In genomic region chr1:220182081-220182480, GRCh38 we compare ENCODE assay signal across 18 cellular contexts.
DNase-seq lines count a peak whose midpoint lies in the region; ATAC-seq, FAIRE-seq and TF ChIP-seq lines count a peak whose summit lies in the region.
"Had no signal": no experiment of that assay in that cellular context is flagged by ENCODE, and none has a peak within 500 bp of the region (broad histone marks: within the 10 kb centered on the region; RNA-seq: fewer than 3 reads in every experiment).

No MANE protein-coding gene starts in this region.

- peaks cover 50% of the 10 kb centered on the region for H3K36me3 ChIP-seq in CD4-positive, CD25-positive, alpha-beta regulatory T cell (ENCODE audit: control insufficient read depth, insufficient read depth, low read length)
- peaks cover 12% of the 10 kb centered on the region for H3K36me3 ChIP-seq in astrocyte (ENCODE audit: insufficient read depth, low read length)
- peaks cover 0 to 3% of the 10 kb centered on the region in 2 experiments for H3K36me3 ChIP-seq in endothelial cell of umbilical vein (ENCODE audit: control insufficient read depth in 2 of 2, extremely low read depth in 1 of 2, insufficient read depth in 2 of 2, low read length in 2 of 2)

- peak overlapping the region; percentile 15 to 63 (median 56) for H3K27ac Mint-ChIP-seq in CD4-positive, CD25-positive, alpha-beta regulatory T cell
- no peak overlapping the region for H3K27ac Mint-ChIP-seq in astrocyte (ENCODE audit: unreplicated experiment)
- H3K27ac Mint-ChIP-seq in progenitor cell of endocrine pancreas: peak overlapping the region; percentile 9
- H3K27ac Mint-ChIP-seq in activated CD4-positive, alpha-beta memory T cell treated with anti-CD3 and anti-CD28 coated beads for 36 hours: no peak overlapping the region

- peaks cover 2% of the 10 kb centered on the region for H4K20me1 ChIP-seq in astrocyte (ENCODE audit: insufficient read depth, low read length)
- peaks cover 2% of the 10 kb centered on the region for H4K20me1 ChIP-seq in endothelial cell of umbilical vein (replicated peaks; ENCODE audit: control insufficient read depth, extremely low read depth, insufficient read depth, low read length)

- H3K27me3 Mint-ChIP-seq in CD4-positive, CD25-positive, alpha-beta regulatory T cell: no peaks in the 10 kb centered on the region
- H3K27me3 Mint-ChIP-seq in astrocyte (ENCODE audit: low read depth, unreplicated experiment): no peaks in the 10 kb centered on the region
- no peaks in the 10 kb centered on the region for H3K27me3 Mint-ChIP-seq in progenitor cell of endocrine pancreas
- H3K27me3 Mint-ChIP-seq in activated CD4-positive, alpha-beta memory T cell treated with anti-CD3 and anti-CD28 coated beads for 36 hours: no peaks in the 10 kb centered on the region

- H3K4me1 Mint-ChIP-seq in CD4-positive, CD25-positive, alpha-beta regulatory T cell: peaks cover 8 to 16% (median 12%) of the 10 kb centered on the region in 4 donors
- H3K4me1 Mint-ChIP-seq in astrocyte (ENCODE audit: low read depth, unreplicated experiment): peaks cover 4% of the 10 kb centered on the region
- H3K4me1 Mint-ChIP-seq in progenitor cell of endocrine pancreas (ENCODE audit: low read depth): no peaks in the 10 kb centered on the region
- H3K4me1 Mint-ChIP-seq in activated CD4-positive, alpha-beta memory T cell treated with anti-CD3 and anti-CD28 coated beads for 36 hours (ENCODE audit: low read depth): no peaks in the 10 kb centered on the region

- POLR2A ChIA-PET in endothelial cell of umbilical vein (lab: Charles Lee): no interaction called here
- POLR2A ChIA-PET in activated CD4-positive, alpha-beta memory T cell treated with anti-CD3 and anti-CD28 coated beads for 36 hours (lab: Charles Lee): no interaction called here

- no TSS peak for BruUV-seq in endothelial cell of umbilical vein (replicated peaks; lab: Mats Ljungman, UMichigan)

- H2AFZ ChIP-seq in astrocyte (ENCODE audit: low read depth, low read length) (no peak overlapping the region), endothelial cell of umbilical vein (ENCODE audit: low read depth, low read length) (no peak overlapping the region)

- H3K4me2 ChIP-seq in astrocyte (ENCODE audit: low read length) (peak overlapping the region; percentile 58), endothelial cell of umbilical vein (ENCODE audit: insufficient read depth, low read length) (no peak overlapping the region)
- H3K4me2 ChIP-seq: KMS-11 had no signal

- H3K4me1 ChIP-seq in CD4-positive, CD25-positive, alpha-beta regulatory T cell (ENCODE audit: control insufficient read depth, insufficient read depth, low read length, poor library complexity, severe bottlenecking): no peaks in the 10 kb centered on the region
- H3K4me1 ChIP-seq in astrocyte (ENCODE audit: insufficient read depth, low read length) (no peaks in the 10 kb centered on the region), endothelial cell of umbilical vein (ENCODE audit: control insufficient read depth, extremely low read depth, insufficient read depth, low read length) (peaks cover 5% of the 10 kb centered on the region)

- CTCF ChIA-PET in endothelial cell of umbilical vein (lab: Charles Lee): interaction anchor here (1.8 kb wide), 1 partner anchor 13 kb away, joined by 3 read pairs; no protein-coding TSS in a partner anchor
- CTCF ChIA-PET in activated CD4-positive, alpha-beta memory T cell treated with anti-CD3 and anti-CD28 coated beads for 36 hours (lab: Charles Lee): no interaction called here

- H3K27ac ChIP-seq in CD4-positive, CD25-positive, alpha-beta regulatory T cell (ENCODE audit: insufficient read depth, low read length, poor library complexity, severe bottlenecking): no peak overlapping the region
- H3K27ac ChIP-seq in astrocyte (ENCODE audit: low read depth, low read length) (peak overlapping the region; percentile 56), endothelial cell of umbilical vein (ENCODE audit: insufficient read depth, low read depth, low read length) (no peak overlapping the region)
- H3K27ac ChIP-seq: C4-2B, KMS-11 had no signal

- H3K9me1 ChIP-seq in endothelial cell of umbilical vein (replicated peaks; ENCODE audit: control insufficient read depth, extremely low read depth, insufficient read depth, low read length): no peaks in the 10 kb centered on the region

- no peak for DNase-seq in CD4-positive, CD25-positive, alpha-beta regulatory T cell
- no peak for DNase-seq in astrocyte (ENCODE audit: low read depth)
- DNase-seq in endothelial cell of umbilical vein (ENCODE audit: low read depth, low spot score): peak; percentile 27
- DNase-seq in progenitor cell of endocrine pancreas (ENCODE audit: low spot score, unreplicated experiment): no peak
- no peak for DNase-seq in NCI-H1694 (lab: John Stamatoyannopoulos, UW)
- DNase-seq in GM12891 (ENCODE audit: insufficient read length, low spot score): no peak
- DNase-seq in stimulated activated naive CD4-positive, alpha-beta T cell treated with Interleukin-2 at 50 U/mL for 16 hours (lab: John Stamatoyannopoulos, UW): no peak
- DNase-seq in activated CD4-positive, alpha-beta memory T cell treated with anti-CD3 and anti-CD28 coated beads for 36 hours: no peak
- DNase-seq: NCI-H1105, NCI-H146, NCI-H2029 treated with DMSO at 0.1 percent for 48 hours, NCI-H524 treated with DMSO at 0.1 percent for 48 hours, NCI-H82, SIG-M5 had no signal

- dilution Hi-C loops in endothelial cell of umbilical vein (cut with MboI; ENCODE audit: extremely low pct_ligation_motif_present, low sequenced_read_pairs): no loop called here

- H3K4me3 ChIP-seq in CD4-positive, CD25-positive, alpha-beta regulatory T cell (ENCODE audit: low read depth, low read length): no peak overlapping the region
- no peak overlapping the region for H3K4me3 ChIP-seq in astrocyte (ENCODE audit: insufficient read depth, low read depth, low read length)
- no peak overlapping the region for H3K4me3 ChIP-seq in endothelial cell of umbilical vein (replicated peaks in 1 of 3; ENCODE audit: insufficient read depth in 1 of 3, low read depth in 1 of 3, low read length in 3 of 3)

- FAIRE-seq in astrocyte (lab: Jason Lieb, UNC): no peak
- FAIRE-seq in endothelial cell of umbilical vein (lab: Jason Lieb, UNC): no peak
- FAIRE-seq in GM12891 (lab: Jason Lieb, UNC): no peak
- FAIRE-seq: H54 had no signal

- TF ChIP-seq CTCF in astrocyte (IDR thresholded peaks at IDR 0.05; ENCODE audit: insufficient read depth, low read depth, low read length): no peak
- no peak for TF ChIP-seq CTCF in endothelial cell of umbilical vein (IDR thresholded peaks at IDR 0.05; ENCODE audit: extremely low read depth in 1 of 2, insufficient read depth in 1 of 2, low read depth in 1 of 2, low read length in 2 of 2)
- TF ChIP-seq CTCF in progenitor cell of endocrine pancreas (IDR thresholded peaks at IDR 0.05; ENCODE audit: unreplicated experiment): no peak

- H3K9me3 ChIP-seq in CD4-positive, CD25-positive, alpha-beta regulatory T cell (ENCODE audit: control insufficient read depth in 2 of 2, low read length in 2 of 2): no peaks in the 10 kb centered on the region
- H3K9me3 ChIP-seq in astrocyte (ENCODE audit: insufficient read depth, low read depth, low read length) (no peaks in the 10 kb centered on the region), endothelial cell of umbilical vein (replicated peaks; ENCODE audit: control insufficient read depth, insufficient read depth, low read length) (no peaks in the 10 kb centered on the region)

- H3K9me3 Mint-ChIP-seq in CD4-positive, CD25-positive, alpha-beta regulatory T cell: peaks cover 0 to 2% (median 0%) of the 10 kb centered on the region in 7 donors
- no peaks in the 10 kb centered on the region for H3K9me3 Mint-ChIP-seq in astrocyte (ENCODE audit: unreplicated experiment)
- H3K9me3 Mint-ChIP-seq in progenitor cell of endocrine pancreas (ENCODE audit: low read depth): peaks cover 4% of the 10 kb centered on the region
- no peaks in the 10 kb centered on the region for H3K9me3 Mint-ChIP-seq in activated CD4-positive, alpha-beta memory T cell treated with anti-CD3 and anti-CD28 coated beads for 36 hours

- TF ChIP-seq POLR2A in endothelial cell of umbilical vein (IDR thresholded peaks at IDR 0.05; ENCODE audit: low read depth, low read length) (no peak), GM12891 (IDR thresholded peaks at IDR 0.05; ENCODE audit: low read depth, low read length) (no peak)

- intact Hi-C loops in endothelial cell of umbilical vein (cut with micrococcal nuclease): loop anchor here (10.0 kb wide), 1 partner anchor 503 kb away; no protein-coding TSS in a partner anchor
- intact Hi-C loops in activated CD4-positive, alpha-beta memory T cell treated with anti-CD3 and anti-CD28 coated beads for 36 hours (cut with micrococcal nuclease): loop anchor here (10.0 kb wide), 1 partner anchor 593 kb away; no protein-coding TSS in a partner anchor

- peaks cover 6% of the 10 kb centered on the region for H3K79me2 ChIP-seq in astrocyte (ENCODE audit: insufficient read depth, low read length)
- H3K79me2 ChIP-seq in endothelial cell of umbilical vein (ENCODE audit: control insufficient read depth, insufficient read depth, low read length): no peaks in the 10 kb centered on the region

- H3K36me3 Mint-ChIP-seq in CD4-positive, CD25-positive, alpha-beta regulatory T cell: peaks cover 56% of the 10 kb centered on the region
- H3K36me3 Mint-ChIP-seq in astrocyte (ENCODE audit: low read depth, unreplicated experiment): peaks cover 18% of the 10 kb centered on the region
- peaks cover 30% of the 10 kb centered on the region for H3K36me3 Mint-ChIP-seq in progenitor cell of endocrine pancreas (ENCODE audit: insufficient read depth)
- H3K36me3 Mint-ChIP-seq in activated CD4-positive, alpha-beta memory T cell treated with anti-CD3 and anti-CD28 coated beads for 36 hours: peaks cover 29% of the 10 kb centered on the region

- no peaks in the 10 kb centered on the region for H3K27me3 ChIP-seq in CD4-positive, CD25-positive, alpha-beta regulatory T cell (ENCODE audit: control insufficient read depth, insufficient read depth, low read length)
- no peaks in the 10 kb centered on the region for H3K27me3 ChIP-seq in astrocyte (ENCODE audit: insufficient read depth, low read length)
- H3K27me3 ChIP-seq in endothelial cell of umbilical vein (ENCODE audit: control insufficient read depth in 2 of 2, insufficient read depth in 2 of 2, low read length in 2 of 2): no peaks in the 10 kb centered on the region

- no peak for ATAC-seq in CD4-positive, CD25-positive, alpha-beta regulatory T cell (ENCODE audit: low read depth in 2 of 2)
- ATAC-seq: Panc1 had no signal

- H3K4me3 Mint-ChIP-seq in CD4-positive, CD25-positive, alpha-beta regulatory T cell: no peak overlapping the region
- no peak overlapping the region for H3K4me3 Mint-ChIP-seq in astrocyte (ENCODE audit: unreplicated experiment)
- H3K4me3 Mint-ChIP-seq in progenitor cell of endocrine pancreas (ENCODE audit: low read depth): no peak overlapping the region
- no peak overlapping the region for H3K4me3 Mint-ChIP-seq in activated CD4-positive, alpha-beta memory T cell treated with anti-CD3 and anti-CD28 coated beads for 36 hours

- peak overlapping the region; percentile 31 for H3K9ac ChIP-seq in astrocyte (ENCODE audit: low read length)
- H3K9ac ChIP-seq in endothelial cell of umbilical vein (replicated peaks; ENCODE audit: extremely low read depth, insufficient read depth, low read length): no peak overlapping the region
- H3K9ac ChIP-seq: KMS-11 had no signal

TF ChIP-seq in GM12891, 5 proteins besides CTCF, POLR2A, EP300 and RAD21 (continues in another document):
- no peak for TF ChIP-seq POU2F2 (IDR thresholded peaks at IDR 0.05; ENCODE audit: low read depth, low read length)
- no peak for TF ChIP-seq POLR2AphosphoS5 (IDR thresholded peaks at IDR 0.05; ENCODE audit: low read depth, low read length)

Comparison
In these comparisons a context has a peak if more than half of its experiments do, and no peak if none do; other contexts are left out.
1. H3K27ac Mint-ChIP-seq: peak in CD4-positive, CD25-positive, alpha-beta regulatory T cell (3 of 3) and progenitor cell of endocrine pancreas (single experiment); none in astrocyte (single experiment) and activated CD4-positive, alpha-beta memory T cell treated with anti-CD3 and anti-CD28 coated beads for 36 hours (single experiment).